ENCODE assay signal across 31 cellular contexts in genomic region chr2:9696731-9697130, GRCh38.
"Had no signal": no experiment of that assay in that cellular context is flagged by ENCODE, and none has a peak within 500 bp of the region (broad histone marks: within the 10 kb centered on the region; RNA-seq: fewer than 3 reads in every experiment).

No MANE protein-coding gene starts in this region.

- H3K27me3 Mint-ChIP-seq: activated B cell treated with CpG ODN at 0.5 μM for 24 hours; activated CD4-positive, alpha-beta T cell treated with anti-CD3 and anti-CD28 coated beads, Interleukin-2, amount 10 ng/mL, durations not matched to agents 24 days and 14 days; activated CD8-positive, alpha-beta memory T cell treated with anti-CD3 and anti-CD28 coated beads, Interleukin-2, amount 10 ng/mL, durations not matched to agents 7 days and 5 days; activated naive CD8-positive, alpha-beta T cell treated with anti-CD3 and anti-CD28 coated beads, Interleukin-2, amount 50 U/mL, for 24 hours; activated T-cell treated with anti-CD3 and anti-CD28 coated beads, Interleukin-2, amount 50 U/mL, for 24 hours had no signal

- H3K9ac ChIP-seq: KMS-11, SK-N-SH had no signal

- H3K36me3 Mint-ChIP-seq: activated naive CD4-positive, alpha-beta T cell treated with anti-CD3 and anti-CD28 coated beads, Interleukin-2, amount 50 U/mL, for 72 hours had no signal

- H3K27ac ChIP-seq: ascending aorta, body of pancreas, KMS-11, SJCRH30 had no signal

- H3K4me3 Mint-ChIP-seq: activated B cell treated with CpG ODN at 0.5 μM for 24 hours; activated CD4-positive, alpha-beta T cell treated with anti-CD3 and anti-CD28 coated beads, Interleukin-2, amount 10 ng/mL, durations not matched to agents 24 days and 14 days; activated CD8-positive, alpha-beta memory T cell treated with anti-CD3 and anti-CD28 coated beads, Interleukin-2, amount 10 ng/mL, durations not matched to agents 7 days and 5 days; activated naive CD8-positive, alpha-beta T cell treated with anti-CD3 and anti-CD28 coated beads, Interleukin-2, amount 50 U/mL, for 24 hours; activated T-cell treated with anti-CD3 and anti-CD28 coated beads, Interleukin-2, amount 50 U/mL, for 24 hours; T-helper 2 cell treated with Interferon-gamma antibody and Interleukin-4, amounts not matched to agents 5 μg/mL and 100 μg/mL, for 36 hours had no signal

- H3K4me2 ChIP-seq: KMS-11, SK-N-SH had no signal

- H3K4me3 ChIP-seq: ascending aorta, body of pancreas, MG63, SJCRH30 had no signal

- H3K9me3 ChIP-seq: ascending aorta, body of pancreas, MG63, SJCRH30, SK-N-SH had no signal

- H3K9me3 Mint-ChIP-seq: activated B cell treated with CpG ODN at 0.5 μM for 24 hours; activated naive CD8-positive, alpha-beta T cell treated with anti-CD3 and anti-CD28 coated beads, Interleukin-2, amount 50 U/mL, for 24 hours; activated T-cell treated with anti-CD3 and anti-CD28 coated beads, Interleukin-2, amount 50 U/mL, for 24 hours had no signal

- H3K9me2 ChIP-seq: SK-N-SH had no signal

- H3K4me1 ChIP-seq: body of pancreas had no signal

- H3K27ac Mint-ChIP-seq: activated B cell treated with CpG ODN at 0.5 μM for 24 hours; activated CD8-positive, alpha-beta memory T cell treated with anti-CD3 and anti-CD28 coated beads, Interleukin-2, amount 10 ng/mL, durations not matched to agents 7 days and 5 days; activated naive CD4-positive, alpha-beta T cell treated with anti-CD3 and anti-CD28 coated beads, Interleukin-2, amount 50 U/mL, for 72 hours; activated naive CD8-positive, alpha-beta T cell treated with anti-CD3 and anti-CD28 coated beads, Interleukin-2, amount 50 U/mL, for 24 hours; activated T-cell treated with anti-CD3 and anti-CD28 coated beads, Interleukin-2, amount 50 U/mL, for 24 hours; T-helper 2 cell treated with Interferon-gamma antibody and Interleukin-4, amounts not matched to agents 5 μg/mL and 100 μg/mL, for 36 hours had no signal

- H3K36me3 ChIP-seq: ascending aorta, MG63, SJCRH30 had no signal

- H3K27me3 ChIP-seq: ascending aorta, body of pancreas, MG63 had no signal

- DNase-seq: activated B cell treated with CpG ODN at 0.5 μM for 24 hours; activated CD4-positive, alpha-beta T cell treated with anti-CD3 and anti-CD28 coated beads for 1 hour; activated CD4-positive, alpha-beta T cell treated with anti-CD3 and anti-CD28 coated beads, Interleukin-2, amount 10 ng/mL, durations not matched to agents 24 days and 14 days; activated CD4-positive, alpha-beta T cell treated with anti-CD3 and anti-CD28 coated beads, Interleukin-2, amount 50 U/mL, for 48 hours; activated CD8-positive, alpha-beta memory T cell treated with anti-CD3 and anti-CD28 coated beads, Interleukin-2, amount 10 ng/mL, durations not matched to agents 7 days and 5 days; activated effector memory CD4-positive, alpha-beta T cell treated with anti-CD3 and anti-CD28 coated beads, Interleukin-2, amount 50 U/mL, for 16 hours; activated naive CD4-positive, alpha-beta T cell treated with Interleukin-2 at 50 U/mL for 16 hours; activated naive CD8-positive, alpha-beta T cell treated with anti-CD3 and anti-CD28 coated beads, Interleukin-2, amount 50 U/mL, for 24 hours; activated T-cell treated with anti-CD3 and anti-CD28 coated beads, Interleukin-2, amount 50 U/mL, for 24 hours; amniotic stem cell; body of pancreas; MG63; MV-4-11; NCI-H1092 treated with DMSO at 0.1 percent for 48 hours; NCI-H1417 treated with DMSO at 0.1 percent for 48 hours; NCI-H1694; NCI-H2029; NCI-H2107; NCI-H2171 treated with DMSO at 0.1 percent for 48 hours; NCI-H345; NCI-H510A; NCI-H526 treated with DMSO at 0.1 percent for 48 hours; NCI-H82; Right ventricle myocardium superior; SJCRH30; SK-N-SH; T-helper 1 cell had no signal
